Comparison of ENCODE assay signal across 8 cellular contexts in the genomic region with DNA sequence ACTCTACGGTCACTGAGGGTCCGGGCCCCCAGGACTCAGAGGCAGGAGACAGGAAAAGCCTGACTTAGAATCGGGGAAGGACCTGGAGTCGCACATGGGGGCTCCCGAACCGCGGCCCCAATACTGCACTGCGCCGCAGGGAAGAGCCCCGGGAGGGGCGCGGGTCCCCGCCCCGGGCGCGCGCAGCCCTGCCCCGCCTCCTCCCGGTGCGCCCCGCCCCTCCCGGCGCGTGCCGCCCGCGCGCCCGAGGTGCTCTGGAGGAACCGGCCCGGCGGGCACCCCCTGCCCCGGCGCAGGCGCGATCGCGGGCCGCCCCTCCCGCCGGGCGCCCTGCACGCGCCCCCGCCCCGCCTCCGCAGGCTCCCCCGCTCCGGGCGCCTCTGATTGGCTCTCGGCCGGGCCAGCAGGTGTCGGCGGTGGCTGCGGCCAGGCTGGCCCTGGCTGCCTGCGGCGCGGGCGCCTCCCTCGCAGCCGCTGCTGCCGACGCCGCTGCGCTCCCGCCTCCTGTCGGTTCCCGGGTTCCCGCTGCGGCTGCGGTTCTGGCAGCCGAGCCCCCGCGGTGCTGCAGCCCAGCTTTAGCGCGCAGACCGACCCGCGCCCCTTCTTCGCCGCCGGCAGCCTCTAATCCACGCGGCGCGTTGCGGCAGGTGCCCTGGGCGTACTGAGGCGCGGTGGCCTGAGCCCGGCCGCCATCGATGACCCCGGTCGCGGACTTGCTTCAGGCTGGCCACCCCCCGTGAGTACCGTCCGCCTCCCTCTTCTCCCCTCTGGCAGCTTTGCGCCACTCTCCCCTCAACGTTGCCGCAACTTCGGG.
DNase-seq lines count a peak whose midpoint lies in the region; ATAC-seq and TF ChIP-seq lines count a peak whose summit lies in the region.

Gene MYRIP (plus strand): TSS at position 429 of the 814 bp plus-strand sequence. CDS start 91,208 bp downstream, outside the sequence.

- in situ Hi-C loops in astrocyte of the spinal cord (cut with HindIII; ENCODE audit: low sequenced_read_pairs) = no loop called here

- H3K27ac ChIP-seq in C4-2B = peak within 1 kb of the TSS; percentile 67

- ATAC-seq in GM18909 (IDR thresholded peaks at IDR 0.05; ENCODE audit: poor library complexity, unreplicated experiment) = peak; percentile 87
- peak; percentile 66 for ATAC-seq in HG03108 (IDR thresholded peaks at IDR 0.05; ENCODE audit: unreplicated experiment)

- TF ChIP-seq CTCF in C4-2B (conservative IDR thresholded peaks at IDR 0.05) (peak; percentile 23), astrocyte of the spinal cord (IDR thresholded peaks at IDR 0.05; ENCODE audit: low read depth, low read length) (no peak)

- H3K4me3 ChIP-seq in astrocyte of the spinal cord (ENCODE audit: low read depth, low read length) = peak within 1 kb of the TSS; percentile 22
- peak within 1 kb of the TSS; percentile 36 for H3K4me3 ChIP-seq in skeletal muscle cell (ENCODE audit: low read depth, low read length)

- DNase-seq in NCI-H510A treated with DMSO at 0.1 percent for 48 hours (lab: John Stamatoyannopoulos, UW) (peak; percentile 65), astrocyte of the spinal cord (ENCODE audit: low read depth, low spot score) (no peak), iPS-NIHi7 (ENCODE audit: extremely low spot score) (peak; percentile 94), skeletal muscle cell (ENCODE audit: low read depth) (no peak)
- DNase-seq in effector CD4-positive, alpha-beta T cell = no peak

Comparison
In these comparisons a context has a peak if more than half of its experiments do, and no peak if none do; other contexts are left out.
1. DNase-seq: peak in NCI-H510A treated with DMSO at 0.1 percent for 48 hours (single experiment) and iPS-NIHi7 (single experiment); none in astrocyte of the spinal cord (single experiment), skeletal muscle cell (single experiment) and effector CD4-positive, alpha-beta T cell (single experiment).